Comparison of ENCODE assay signal across 8 cellular contexts in the genomic region with DNA sequence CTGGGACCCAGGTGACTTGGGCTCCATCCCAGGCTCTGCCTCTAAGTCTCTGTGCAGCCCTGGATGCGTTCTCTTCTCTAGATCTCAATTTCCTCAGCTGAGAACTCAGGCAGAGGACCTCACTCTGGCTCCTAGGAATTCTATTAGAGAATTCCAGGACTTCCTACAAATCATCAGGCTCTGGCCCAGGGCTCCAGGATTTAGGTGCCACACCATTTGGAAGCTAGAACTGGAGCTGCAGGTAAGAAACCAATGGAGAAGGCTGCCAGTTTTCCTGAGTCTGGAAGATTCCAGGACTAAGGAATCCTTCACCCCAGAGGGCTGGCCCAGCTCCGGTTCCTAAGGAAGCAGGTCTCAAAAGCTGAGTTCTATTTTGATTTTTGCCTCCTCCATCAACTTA.
"Had no signal": no experiment of that assay in that cellular context is flagged by ENCODE, and none has a peak within 500 bp of the region (broad histone marks: within the 10 kb centered on the region; RNA-seq: fewer than 3 reads in every experiment).

No MANE protein-coding gene starts in this region.

- H3K4me1 ChIP-seq: HAP-1 had no signal

- H3K9me3 ChIP-seq: HAP-1 had no signal

- H3K36me3 ChIP-seq: HAP-1 had no signal

- DNase-seq: GM23248, GOT3, H7, HFFc6, IMR-90 had no signal

- H3K9ac ChIP-seq: GM23248 had no signal

- H3K4me3 Mint-ChIP-seq: HFFc6 had no signal

- H3K27ac ChIP-seq: GM23248 had no signal

- ATAC-seq: HCT116, K562 had no signal

- H3K4me3 ChIP-seq: GM23248, HAP-1, K562 had no signal

- H3K27ac Mint-ChIP-seq: HFFc6 had no signal
